9 cellular contexts compared by ENCODE assay signal in genomic region chr15:55917881-55918296, GRCh38.
DNase-seq lines count a peak whose midpoint lies in the region; ATAC-seq, FAIRE-seq and TF ChIP-seq lines count a peak whose summit lies in the region.
"Had no signal": no experiment of that assay in that cellular context is flagged by ENCODE, and none has a peak within 500 bp of the region (broad histone marks: within the 10 kb centered on the region; RNA-seq: fewer than 3 reads in every experiment).

No MANE protein-coding gene starts in this region.

- no peaks in the 10 kb centered on the region for H3K9me3 Mint-ChIP-seq in osteocyte (ENCODE audit: unreplicated experiment)
- H3K9me3 Mint-ChIP-seq: naive thymus-derived CD4-positive, alpha-beta T cell had no signal

- 0% methylated on average over 1 of the region's 1 CpG for WGBS in suprapubic skin

- in situ Hi-C loops in HAP-1 (cut with MboI; ENCODE audit: low sequenced_read_pairs) = no loop called here

- TF ChIP-seq CTCF in C4-2B (conservative IDR thresholded peaks at IDR 0.05) = peak; percentile 93
- TF ChIP-seq CTCF in Peyer's patch (IDR thresholded peaks at IDR 0.05) = peak in 4 of 6 experiments; percentile 52 to 62 (median 56)
- peak; percentile 81 for TF ChIP-seq CTCF in epithelial cell of proximal tubule (conservative IDR thresholded peaks at IDR 0.05; ENCODE audit: low read depth, low read length)
- TF ChIP-seq CTCF in osteocyte (IDR thresholded peaks at IDR 0.05) = peak; percentile 78
- TF ChIP-seq CTCF in suprapubic skin (IDR thresholded peaks at IDR 0.05) = peak in 1 of 2 donors; percentile 43

- peaks cover 50% of the 10 kb centered on the region for H3K4me1 Mint-ChIP-seq in osteocyte (ENCODE audit: unreplicated experiment)
- H3K4me1 Mint-ChIP-seq: naive thymus-derived CD4-positive, alpha-beta T cell had no signal

- H3K27me3 ChIP-seq in HAP-1 (ENCODE audit: low read depth) (no peaks in the 10 kb centered on the region), Peyer's patch (no peaks in the 10 kb centered on the region), suprapubic skin (no peaks in the 10 kb centered on the region)

- H3K27ac ChIP-seq in C4-2B (no peak overlapping the region), Peyer's patch (no peak overlapping the region), suprapubic skin (no peak overlapping the region)

- H3K27me3 Mint-ChIP-seq in osteocyte (ENCODE audit: unreplicated experiment) = no peaks in the 10 kb centered on the region
- H3K27me3 Mint-ChIP-seq: naive thymus-derived CD4-positive, alpha-beta T cell had no signal

- no peaks in the 10 kb centered on the region for H3K4me1 ChIP-seq in HAP-1
- no peaks in the 10 kb centered on the region for H3K4me1 ChIP-seq in Peyer's patch
- H3K4me1 ChIP-seq in suprapubic skin = no peaks in the 10 kb centered on the region

- TF ChIP-seq EP300 in suprapubic skin (IDR thresholded peaks at IDR 0.05) = no peak

- peak; percentile 39 to 53 for DNase-seq in HAP-1 (ENCODE audit: low spot score in 2 of 2)
- DNase-seq in Peyer's patch = no peak
- no peak for DNase-seq in epithelial cell of proximal tubule (ENCODE audit: low read depth)
- no peak for DNase-seq in osteocyte (ENCODE audit: extremely low spot score, unreplicated experiment)
- no peak for DNase-seq in GM12892 (ENCODE audit: insufficient read length)
- no peak for DNase-seq in suprapubic skin (ENCODE audit: low spot score in 2 of 2)

- H3K9me3 ChIP-seq in HAP-1 (no peaks in the 10 kb centered on the region), Peyer's patch (no peaks in the 10 kb centered on the region), suprapubic skin (no peaks in the 10 kb centered on the region)

- no peak overlapping the region for H3K4me3 Mint-ChIP-seq in osteocyte (ENCODE audit: unreplicated experiment)
- H3K4me3 Mint-ChIP-seq: naive thymus-derived CD4-positive, alpha-beta T cell had no signal

- no peak for ATAC-seq in GM18519 (IDR thresholded peaks at IDR 0.05; ENCODE audit: low FRiP score, unreplicated experiment)
- ATAC-seq: naive thymus-derived CD4-positive, alpha-beta T cell had no signal

- no peaks in the 10 kb centered on the region for H3K36me3 ChIP-seq in HAP-1 (replicated peaks)
- no peaks in the 10 kb centered on the region for H3K36me3 ChIP-seq in Peyer's patch
- no peaks in the 10 kb centered on the region for H3K36me3 ChIP-seq in suprapubic skin

- H3K27ac Mint-ChIP-seq in osteocyte (ENCODE audit: unreplicated experiment) = peak overlapping the region; percentile 73
- H3K27ac Mint-ChIP-seq: naive thymus-derived CD4-positive, alpha-beta T cell had no signal

- no peaks in the 10 kb centered on the region for H3K36me3 Mint-ChIP-seq in osteocyte (ENCODE audit: unreplicated experiment)
- H3K36me3 Mint-ChIP-seq: naive thymus-derived CD4-positive, alpha-beta T cell had no signal

- TF ChIP-seq POLR2A in Peyer's patch (IDR thresholded peaks at IDR 0.05) (no peak), GM12892 (IDR thresholded peaks at IDR 0.05; ENCODE audit: low read depth, low read length) (no peak), suprapubic skin (IDR thresholded peaks at IDR 0.05) (no peak)

- no peak for FAIRE-seq in GM12892 (lab: Jason Lieb, UNC)

- H3K4me3 ChIP-seq in HAP-1 (no peak overlapping the region), Peyer's patch (no peak overlapping the region), epithelial cell of proximal tubule (ENCODE audit: low read depth, low read length) (no peak overlapping the region), suprapubic skin (no peak overlapping the region)

Comparison
In these comparisons a context has a peak if more than half of its experiments do, and no peak if none do; other contexts are left out.
1. DNase-seq: peak in HAP-1 (2 of 2); none in Peyer's patch (0 of 3), epithelial cell of proximal tubule (single experiment), osteocyte (single experiment), GM12892 (single experiment) and suprapubic skin (0 of 2).